In the genomic region with DNA sequence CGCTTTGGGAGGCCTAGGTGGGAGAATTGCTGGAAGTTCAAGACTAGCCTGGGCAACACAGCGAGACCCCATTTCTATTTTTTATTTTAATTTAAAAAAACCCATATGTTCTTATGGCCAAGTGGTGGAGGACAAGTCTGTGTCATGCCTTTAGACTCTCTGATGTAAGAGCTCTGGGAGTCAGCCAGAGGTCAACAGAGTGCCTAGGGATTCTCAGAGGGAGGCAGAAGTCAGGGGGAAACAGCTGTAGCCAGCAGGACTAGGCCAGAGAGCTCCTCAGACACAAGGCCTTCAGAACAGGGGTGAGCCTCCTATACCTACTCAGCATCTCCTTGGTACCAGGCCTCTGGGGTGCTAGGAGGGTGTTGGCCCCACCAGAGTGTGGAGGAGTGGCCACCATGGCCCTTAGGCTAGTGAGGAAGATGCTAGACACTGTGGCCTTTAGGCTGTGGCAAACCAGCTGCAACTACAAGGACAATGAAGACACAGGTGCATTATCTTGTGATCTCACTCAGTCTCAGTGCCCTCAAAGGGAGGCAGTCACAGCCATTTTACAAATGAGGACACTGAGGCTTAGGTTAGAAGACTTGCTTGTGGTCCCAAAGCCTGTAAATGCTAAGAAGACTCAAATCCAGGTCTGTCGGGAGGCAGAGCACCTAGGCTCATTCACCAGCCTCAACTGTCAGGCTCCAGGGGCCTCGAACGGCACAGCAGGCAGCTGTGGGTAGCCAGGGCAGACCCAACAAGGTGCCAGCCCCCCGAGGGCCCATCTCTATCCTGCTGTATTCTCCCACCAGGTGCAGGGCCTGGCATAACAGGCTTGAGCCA, we compare ENCODE assay signal across 11 cellular contexts. TPM values are rescaled to one million over a fixed set of nuclear protein-coding genes. Genes with fewer than 3 reads are reported as not detected.
A peak's percentile ranks its signal among the peaks of the same experiment; 100 is the strongest.
DNase-seq lines count a peak whose midpoint lies in the region; ATAC-seq lines count a peak whose summit lies in the region.
"Had no signal": no experiment of that assay in that cellular context is flagged by ENCODE, and none has a peak within 500 bp of the region (broad histone marks: within the 10 kb centered on the region; RNA-seq: fewer than 3 reads in every experiment).

No MANE protein-coding gene starts in this region.

- no peak overlapping the region for H3K23ac ChIP-seq in mesenchymal stem cell (ENCODE audit: low read length in 2 of 2)

- peak overlapping the region; percentile 34 for H3K9ac ChIP-seq in mesenchymal stem cell (ENCODE audit: low read length)

- ATAC-seq in HG02678 (IDR thresholded peaks at IDR 0.05; ENCODE audit: unreplicated experiment) = no peak

- peak; percentile 58 for DNase-seq in HT1080 (ENCODE audit: low read depth)
- peak; percentile 88 for DNase-seq in brain pericyte (ENCODE audit: low read depth, low spot score)
- peak; percentile 77 for DNase-seq in mesenchymal stem cell
- DNase-seq in NCI-H2107 (lab: John Stamatoyannopoulos, UW) = no peak
- no peak for DNase-seq in activated CD4-positive, CD25-positive, alpha-beta regulatory T cell treated with anti-CD3 and anti-CD28 coated beads, Interleukin-2, amount 50 U/mL, for 72 hours
- DNase-seq in iPS-NIHi11 (ENCODE audit: low spot score) = no peak

- peak overlapping the region; percentile 69 for H4K8ac ChIP-seq in mesenchymal stem cell (ENCODE audit: low read length)

- H2AK5ac ChIP-seq in mesenchymal stem cell (ENCODE audit: low read length, severe bottlenecking) = peak overlapping the region; percentile 65

- H2AFZ ChIP-seq in ACC112 (ENCODE audit: low read length, unreplicated experiment) (no peak overlapping the region), mesenchymal stem cell (ENCODE audit: low read depth, low read length) (no peak overlapping the region)

- H3K4me2 ChIP-seq in mesenchymal stem cell (ENCODE audit: low read length, poor library complexity, severe bottlenecking) = no peak overlapping the region

- H2BK120ac ChIP-seq in mesenchymal stem cell (ENCODE audit: low read depth, low read length) = peak overlapping the region; percentile 37

- peak overlapping the region; percentile 37 to 45 for H3K18ac ChIP-seq in mesenchymal stem cell (ENCODE audit: low read depth in 1 of 2, low read length in 2 of 2)

- H2BK5ac ChIP-seq in mesenchymal stem cell (ENCODE audit: low read depth, low read length, poor library complexity, severe bottlenecking) = no peak overlapping the region

- H3K4ac ChIP-seq in mesenchymal stem cell (ENCODE audit: low read depth in 1 of 2, low read length in 2 of 2) = peak overlapping the region in 1 of 2 experiments; percentile 51

- H3K4me1 ChIP-seq in ACC112 (ENCODE audit: control insufficient read depth, insufficient read depth, low read length, unreplicated experiment) = peaks cover 24% of the 10 kb centered on the region
- H3K4me1 ChIP-seq in mesenchymal stem cell (ENCODE audit: control insufficient read depth, insufficient read depth, low read depth, low read length) = peaks cover 37% of the 10 kb centered on the region

- no peaks in the 10 kb centered on the region for H3K79me1 ChIP-seq in mesenchymal stem cell (replicated peaks; ENCODE audit: low read length, poor library complexity, severe bottlenecking)

- H3K27ac ChIP-seq in ACC112 (ENCODE audit: low read depth, low read length) (peak overlapping the region; percentile 42; the same call in 1 of the 2 replicates), mesenchymal stem cell (ENCODE audit: low read length, poor library complexity, severe bottlenecking) (peak overlapping the region; percentile 8)

- H2BK15ac ChIP-seq in mesenchymal stem cell (ENCODE audit: low read depth, poor library complexity, severe bottlenecking) = peak overlapping the region; percentile 74

- H3K14ac ChIP-seq in mesenchymal stem cell (ENCODE audit: low read length in 2 of 2) = peak overlapping the region in 1 of 2 experiments; percentile 36

- H3K9me3 ChIP-seq in mesenchymal stem cell (ENCODE audit: control insufficient read depth, low read length) = no peaks in the 10 kb centered on the region

- H3K27me3 ChIP-seq in ACC112 (ENCODE audit: insufficient read depth, low read length) = no peaks in the 10 kb centered on the region
- no peaks in the 10 kb centered on the region for H3K27me3 ChIP-seq in mesenchymal stem cell (ENCODE audit: control insufficient read depth in 1 of 2, insufficient read depth in 1 of 2, low read length in 2 of 2)

- WGBS in mesenchymal stem cell = 98% methylated on average over 5 of the region's 6 CpGs

- no peaks in the 10 kb centered on the region for H3K79me2 ChIP-seq in ACC112 (ENCODE audit: control insufficient read depth, insufficient read depth, low read length, unreplicated experiment)

- H4K91ac ChIP-seq in mesenchymal stem cell (ENCODE audit: low read length) = peak overlapping the region; percentile 70

- H3K36me3 ChIP-seq in ACC112 (ENCODE audit: insufficient read depth, low read length) (no peaks in the 10 kb centered on the region), mesenchymal stem cell (ENCODE audit: control insufficient read depth in 1 of 2, insufficient read depth in 2 of 2, low read depth in 1 of 2, low read length in 2 of 2) (peaks cover 0 to 12% of the 10 kb centered on the region in 2 experiments)

- H3K4me3 ChIP-seq in ACC112 (ENCODE audit: low read depth, low read length) = no peak overlapping the region
- peak overlapping the region in 1 of 2 experiments; percentile 46 for H3K4me3 ChIP-seq in mesenchymal stem cell (ENCODE audit: insufficient read depth in 1 of 2, low read depth in 1 of 2, low read length in 2 of 2)

- H2BK12ac ChIP-seq in mesenchymal stem cell (ENCODE audit: low read length in 2 of 2) = peak overlapping the region; percentile 19 to 97

RNA-seq across cellular contexts. Expression of a gene that starts 5.0 kb away (rescaled TPM):
- total RNA-seq in HT1080 (2014; rRNA removed; shearing (Covaris generic)) = 1.7 and 1.9 TPM in 2 replicates
- polyA plus RNA-seq in HT1080 (2015; cell fraction: cytosol; rRNA removed) = 4.4 and 7.4 TPM in 2 replicates
- 8.1 and 13.8 TPM in 2 replicates for polyA plus RNA-seq in HT1080 (2015; cell fraction: nucleus; rRNA removed)
- polyA plus RNA-seq in mesenchymal stem cell (2013, experiment 1 of 2) = 0.44 TPM
- 0.42 TPM for polyA plus RNA-seq in mesenchymal stem cell (2013, experiment 2 of 2)
- total RNA-seq: CD4-positive, CD25-positive, alpha-beta regulatory T cell; frontal cortex; T-helper 1 cell treated with Interleukin-12 subunit alpha and Interleukin-12 subunit beta and Interleukin-4 antibody, amounts not matched to agents 30 ng/mL and 1 ng/mL, for 36 hours had no signal
- polyA plus RNA-seq: CD4-positive, CD25-positive, alpha-beta regulatory T cell had no signal

RNA-seq across cellular contexts. Expression of a gene that starts 16.6 kb away (rescaled TPM):
- total RNA-seq in HT1080 (2014; rRNA removed; shearing (Covaris generic)) = 0.07 TPM in 1 of 2 replicates, not detected in the other
- 0.03 and 0.10 TPM in 2 replicates for polyA plus RNA-seq in HT1080 (2015; cell fraction: cytosol; rRNA removed)
- 0.17 and 0.49 TPM in 2 replicates for polyA plus RNA-seq in HT1080 (2015; cell fraction: nucleus; rRNA removed)
- 0.36 TPM for polyA plus RNA-seq in mesenchymal stem cell (2013, experiment 1 of 2)
- 0.37 TPM for polyA plus RNA-seq in mesenchymal stem cell (2013, experiment 2 of 2)

RNA-seq across cellular contexts. Expression of a gene that starts 30.4 kb away (rescaled TPM):
- 28.4 and 32.7 TPM in 2 replicates for total RNA-seq in HT1080 (2014; rRNA removed; shearing (Covaris generic))
- polyA plus RNA-seq in HT1080 (2015; cell fraction: cytosol; rRNA removed) = 43.3 and 53.8 TPM in 2 replicates
- polyA plus RNA-seq in HT1080 (2015; cell fraction: nucleus; rRNA removed) = 48.5 and 51.0 TPM in 2 replicates
- polyA plus RNA-seq in mesenchymal stem cell (2013, experiment 1 of 2) = 28.2 TPM
- 28.3 TPM for polyA plus RNA-seq in mesenchymal stem cell (2013, experiment 2 of 2)

RNA-seq across cellular contexts. Expression of a gene that starts 34.0 kb away (rescaled TPM):
- 212 and 250 TPM in 2 replicates for total RNA-seq in HT1080 (2014; rRNA removed; shearing (Covaris generic))
- polyA plus RNA-seq in HT1080 (2015; cell fraction: cytosol; rRNA removed) = 166 and 211 TPM in 2 replicates
- polyA plus RNA-seq in HT1080 (2015; cell fraction: nucleus; rRNA removed) = 210 and 264 TPM in 2 replicates
- 46.6 TPM for polyA plus RNA-seq in mesenchymal stem cell (2013, experiment 1 of 2)
- 47.0 TPM for polyA plus RNA-seq in mesenchymal stem cell (2013, experiment 2 of 2)

RNA-seq across cellular contexts. Expression of a gene that starts 41.6 kb away (rescaled TPM):
- 88.3 and 146 TPM in 2 replicates for total RNA-seq in HT1080 (2014; rRNA removed; shearing (Covaris generic))
- 98.8 and 114 TPM in 2 replicates for polyA plus RNA-seq in HT1080 (2015; cell fraction: cytosol; rRNA removed)
- 78.7 and 80.9 TPM in 2 replicates for polyA plus RNA-seq in HT1080 (2015; cell fraction: nucleus; rRNA removed)
- polyA plus RNA-seq in mesenchymal stem cell (2013, experiment 1 of 2) = 107 TPM
- polyA plus RNA-seq in mesenchymal stem cell (2013, experiment 2 of 2) = 104 TPM

Comparison
In these comparisons a context has a peak if more than half of its experiments do, and no peak if none do; other contexts are left out.
1. DNase-seq: peak in HT1080 (single experiment), brain pericyte (single experiment) and mesenchymal stem cell (single experiment); none in NCI-H2107 (single experiment), activated CD4-positive, CD25-positive, alpha-beta regulatory T cell treated with anti-CD3 and anti-CD28 coated beads, Interleukin-2, amount 50 U/mL, for 72 hours (single experiment) and iPS-NIHi11 (single experiment).